8 cellular contexts compared by ENCODE assay signal in the genomic region with DNA sequence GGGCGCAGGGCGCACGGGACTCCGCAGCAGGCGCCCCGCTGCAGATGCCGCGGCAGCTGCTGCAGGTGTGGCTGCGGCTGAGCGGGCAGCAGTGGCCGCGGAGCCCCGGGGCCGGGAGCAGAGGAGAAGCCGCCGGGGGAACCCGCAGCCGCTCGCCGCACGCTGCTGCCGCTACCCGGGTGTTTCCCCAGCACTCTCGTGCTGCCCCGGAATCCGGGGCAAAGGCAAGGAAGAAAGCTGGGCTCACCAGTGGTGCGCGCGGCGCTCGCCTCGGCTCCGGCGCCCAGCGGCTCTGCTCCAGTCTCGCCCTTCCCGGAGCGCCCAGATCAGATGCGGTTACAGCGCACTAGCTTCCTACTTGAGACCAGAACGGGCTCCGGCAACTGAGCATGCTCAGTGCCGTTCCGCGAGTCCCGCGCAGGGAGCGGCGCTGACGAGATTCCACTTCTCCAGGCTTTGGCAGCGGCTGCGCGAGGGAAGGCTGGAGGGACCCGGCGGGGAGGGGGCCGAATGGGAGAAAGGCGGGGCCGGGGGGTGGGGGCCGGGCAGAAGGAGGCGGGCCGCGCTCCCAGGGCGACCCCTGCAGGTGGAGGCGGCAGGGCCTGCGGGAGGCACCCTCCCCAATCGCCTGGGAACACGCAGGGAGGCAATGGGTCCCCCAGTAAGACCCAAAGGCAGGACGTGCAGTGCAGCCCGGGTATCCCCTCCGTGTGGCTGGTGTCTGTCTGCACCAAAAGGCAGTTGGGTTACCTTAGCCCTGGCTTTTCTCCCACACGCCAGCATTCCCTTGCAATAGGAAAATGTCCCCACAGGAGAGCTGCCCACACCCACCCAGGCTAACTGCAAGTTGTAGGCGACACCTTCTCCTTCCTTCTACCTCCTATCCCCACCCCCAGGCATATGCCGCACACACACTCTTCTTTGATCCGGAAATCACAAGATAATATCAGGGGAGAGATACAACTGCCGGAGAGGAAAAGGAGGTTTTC. TPM values are rescaled to one million over a fixed set of nuclear protein-coding genes. Genes with fewer than 3 reads are reported as not detected.
A peak's percentile ranks its signal among the peaks of the same experiment; 100 is the strongest.
DNase-seq lines count a peak whose midpoint lies in the region; ATAC-seq and TF ChIP-seq lines count a peak whose summit lies in the region.

APBB2 (minus strand) TSS at position 385 of the 989 bp plus-strand sequence. CDS start 181,288 bp downstream, outside the sequence.

- peak within 1 kb of the TSS; percentile 45 for H4K91ac ChIP-seq in mesenchymal stem cell (ENCODE audit: low read length)

- no peaks in the 10 kb centered on the region for H3K36me3 Mint-ChIP-seq in CD4-positive, alpha-beta T cell (ENCODE audit: low read depth)

- H3K9me3 Mint-ChIP-seq in CD4-positive, alpha-beta T cell: no peaks in the 10 kb centered on the region

- H2AK5ac ChIP-seq in mesenchymal stem cell (ENCODE audit: low read length, severe bottlenecking): peak within 1 kb of the TSS; percentile 13

- intact Hi-C loops in CD4-positive, alpha-beta T cell (cut with DNase I, micrococcal nuclease): loop anchor here (5.0 to 10.0 kb wide), 2 partner anchors 240 to 287 kb away; no protein-coding TSS in a partner anchor

- peaks cover 80% of the 10 kb centered on the region for H3K27me3 Mint-ChIP-seq in CD4-positive, alpha-beta T cell

- H3K27ac ChIP-seq in CD4-positive, alpha-beta T cell (ENCODE audit: low read depth, low read length): no peak within 1 kb of the TSS
- peak within 1 kb of the TSS; percentile 80 for H3K27ac ChIP-seq in mesenchymal stem cell (ENCODE audit: low read length, poor library complexity, severe bottlenecking)

- H2AFZ ChIP-seq in mesenchymal stem cell (ENCODE audit: low read depth, low read length): peak within 1 kb of the TSS; percentile 89

- POLR2A ChIA-PET in CD4-positive, alpha-beta T cell (lab: Charles Lee): no interaction called here

- H2BK5ac ChIP-seq in mesenchymal stem cell (ENCODE audit: low read depth, low read length, poor library complexity, severe bottlenecking): peak within 1 kb of the TSS; percentile 76

- no peak for TF ChIP-seq CTCF in CD4-positive, alpha-beta T cell (IDR thresholded peaks at IDR 0.05)

- H3K9ac ChIP-seq in mesenchymal stem cell (ENCODE audit: low read length): peak within 1 kb of the TSS; percentile 92

- H3K36me3 ChIP-seq in mesenchymal stem cell (ENCODE audit: control insufficient read depth in 1 of 2, insufficient read depth in 2 of 2, low read depth in 1 of 2, low read length in 2 of 2): peaks cover 0 to 3% of the 10 kb centered on the region in 2 experiments

- H3K27me3 ChIP-seq in CD4-positive, alpha-beta T cell (ENCODE audit: control insufficient read depth, insufficient read depth, low read length): peaks cover 56% of the 10 kb centered on the region
- H3K27me3 ChIP-seq in mesenchymal stem cell (ENCODE audit: control insufficient read depth in 1 of 2, insufficient read depth in 1 of 2, low read length in 2 of 2): no peaks in the 10 kb centered on the region

- H2BK15ac ChIP-seq in mesenchymal stem cell (ENCODE audit: low read depth, poor library complexity, severe bottlenecking): peak within 1 kb of the TSS; percentile 85

- H4K8ac ChIP-seq in mesenchymal stem cell (ENCODE audit: low read length): peak within 1 kb of the TSS; percentile 40

- in situ Hi-C loops in endometrial microvascular endothelial cells (cut with HindIII; ENCODE audit: inconsistent ontology term, low pct_unique_long_range_greater_than_20kb, low sequenced_read_pairs): loop anchor here (25.0 kb wide), 1 partner anchor 277 kb away; no protein-coding TSS in a partner anchor

- no peaks in the 10 kb centered on the region for H3K9me3 ChIP-seq in CD4-positive, alpha-beta T cell (ENCODE audit: control insufficient read depth, low read length)
- no peaks in the 10 kb centered on the region for H3K9me3 ChIP-seq in mesenchymal stem cell (ENCODE audit: control insufficient read depth, low read length)

- peak; percentile 38 for ATAC-seq in CD4-positive, alpha-beta T cell (ENCODE audit: poor library complexity)
- peak; percentile 62 for ATAC-seq in HG03354 (IDR thresholded peaks at IDR 0.05; ENCODE audit: poor library complexity, severe bottlenecking, unreplicated experiment)

- peak within 1 kb of the TSS; percentile 72 to 77 for H3K4ac ChIP-seq in mesenchymal stem cell (ENCODE audit: low read depth in 1 of 2, low read length in 2 of 2)

- CTCF ChIA-PET in CD4-positive, alpha-beta T cell (lab: Charles Lee): no interaction called here

- H3K4me3 ChIP-seq in mesenchymal stem cell (ENCODE audit: insufficient read depth in 1 of 2, low read depth in 1 of 2, low read length in 2 of 2): peak within 1 kb of the TSS; percentile 90 to 96

- H3K27ac Mint-ChIP-seq in CD4-positive, alpha-beta T cell: no peak within 1 kb of the TSS

- peaks cover 2% of the 10 kb centered on the region for H3K4me1 ChIP-seq in mesenchymal stem cell (ENCODE audit: control insufficient read depth, insufficient read depth, low read depth, low read length)

- 6% methylated on average over 60 of the region's 75 CpGs for WGBS in mesenchymal stem cell

- H2BK12ac ChIP-seq in mesenchymal stem cell (ENCODE audit: low read length in 2 of 2): peak within 1 kb of the TSS in 1 of 2 experiments; percentile 77

- peak within 1 kb of the TSS; percentile 37 to 94 for H3K23ac ChIP-seq in mesenchymal stem cell (ENCODE audit: low read length in 2 of 2)

- H3K14ac ChIP-seq in mesenchymal stem cell (ENCODE audit: low read length in 2 of 2): peak within 1 kb of the TSS in 1 of 2 experiments; percentile 86

- peak within 1 kb of the TSS; percentile 21 for H2BK120ac ChIP-seq in mesenchymal stem cell (ENCODE audit: low read depth, low read length)

- peak within 1 kb of the TSS; percentile 94 for H3K4me2 ChIP-seq in mesenchymal stem cell (ENCODE audit: low read length, poor library complexity, severe bottlenecking)

- peak in 6 of 10 experiments; percentile 5 to 38 (median 6) for DNase-seq in CD4-positive, alpha-beta T cell
- DNase-seq in GM19238 (ENCODE audit: insufficient read length, low spot score) (peak; percentile 77), NCI-H345 (lab: John Stamatoyannopoulos, UW) (peak; percentile 96), mesenchymal stem cell (peak; percentile 98)
- peak; percentile 24 for DNase-seq in activated CD4-positive, alpha-beta T cell treated with anti-CD3 and anti-CD28 coated beads, Interleukin-2, amount 50 U/mL, for 1 hour
- DNase-seq in stimulated activated CD8-positive, alpha-beta memory T cell treated with anti-CD3 and anti-CD28 coated beads, Interleukin-4, amount 100 ng/mL, for 48 hours: peak; percentile 76

- peak within 1 kb of the TSS; percentile 78 for H3K4me3 Mint-ChIP-seq in CD4-positive, alpha-beta T cell

- peaks cover 30% of the 10 kb centered on the region for H3K4me1 Mint-ChIP-seq in CD4-positive, alpha-beta T cell (ENCODE audit: low read depth)

- H3K18ac ChIP-seq in mesenchymal stem cell (ENCODE audit: low read depth in 1 of 2, low read length in 2 of 2): peak within 1 kb of the TSS; percentile 88 to 91

- H3K79me1 ChIP-seq in mesenchymal stem cell (replicated peaks; ENCODE audit: low read length, poor library complexity, severe bottlenecking): peaks cover 1% of the 10 kb centered on the region

RNA-seq across cellular contexts. Expression of gene APBB2, which starts in this region (rescaled TPM):
- total RNA-seq in CD4-positive, alpha-beta T cell: under 1 TPM in 1 of 2 experiments, not detected in 1; 0.22 TPM
- 136 TPM for total RNA-seq in endometrial microvascular endothelial cells (ENCODE audit: inconsistent ontology term)
- 22.6 TPM for polyA plus RNA-seq in mesenchymal stem cell (2013, experiment 1 of 2)
- 22.6 TPM for polyA plus RNA-seq in mesenchymal stem cell (2013, experiment 2 of 2)

Comparison
In these comparisons a context has a peak if more than half of its experiments do, and no peak if none do; other contexts are left out.
1. RNA of gene APBB2 (total RNA-seq): 136 TPM in endometrial microvascular endothelial cells (single experiment); 0.22 TPM in CD4-positive, alpha-beta T cell; every median in the first group is over 100 times any median in the second.
2. Peak in DNase-seq and ATAC-seq in CD4-positive, alpha-beta T cell; RNA of the gene not detected or under 1 TPM.
3. DNase-seq: peak in every context shown above with its lines; median percentile 98 in mesenchymal stem cell; 96 in NCI-H345; 77 in GM19238; 76 in stimulated activated CD8-positive, alpha-beta memory T cell treated with anti-CD3 and anti-CD28 coated beads, Interleukin-4, amount 100 ng/mL, for 48 hours; 24 in activated CD4-positive, alpha-beta T cell treated with anti-CD3 and anti-CD28 coated beads, Interleukin-2, amount 50 U/mL, for 1 hour; 6 in CD4-positive, alpha-beta T cell.